Comparison of ENCODE assay signal across 8 cellular contexts in the genomic region with DNA sequence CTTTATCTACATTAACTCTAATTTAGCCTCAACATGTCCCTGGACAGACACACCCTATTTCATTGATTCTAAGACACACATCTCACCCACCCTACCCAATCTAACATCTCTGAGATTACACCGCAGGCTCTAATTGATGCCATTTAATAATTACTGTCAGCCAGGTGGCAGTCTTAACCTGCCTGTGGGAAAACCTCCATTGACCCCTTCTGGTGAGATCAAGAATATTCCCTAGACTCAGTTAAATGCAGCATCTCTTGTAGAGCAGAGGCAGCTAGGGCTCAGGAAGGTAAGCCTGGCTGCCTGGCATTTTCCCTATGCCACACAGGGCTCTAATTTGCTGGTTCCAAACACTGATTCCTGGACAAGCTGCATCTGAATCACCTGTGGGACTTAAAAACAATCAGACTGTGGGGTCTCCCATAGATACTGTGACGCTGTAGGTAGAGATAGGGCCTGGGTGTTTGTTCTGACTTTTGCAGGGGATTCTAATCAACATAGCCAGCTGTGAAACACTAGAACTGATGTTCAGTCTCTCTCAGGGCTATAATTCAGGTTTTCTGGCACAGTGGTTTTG. TPM values are rescaled to one million over a fixed set of nuclear protein-coding genes. Genes with fewer than 3 reads are reported as not detected.
DNase-seq lines count a peak whose midpoint lies in the region; ATAC-seq and TF ChIP-seq lines count a peak whose summit lies in the region.

No MANE protein-coding gene starts in this region.

- H3K9me3 ChIP-seq in PC-3 (ENCODE audit: low read length), result no peaks in the 10 kb centered on the region
- H3K9me3 ChIP-seq in testis, result no peaks in the 10 kb centered on the region
- H3K9me3 ChIP-seq in tibial nerve, result no peaks in the 10 kb centered on the region

- TF ChIP-seq POLR2A in testis (IDR thresholded peaks at IDR 0.05) (no peak), tibial nerve (IDR thresholded peaks at IDR 0.05) (no peak)

- H3K27me3 ChIP-seq in PC-3 (ENCODE audit: low read length) (no peaks in the 10 kb centered on the region), testis (no peaks in the 10 kb centered on the region), tibial nerve (peaks cover 0 to 4% of the 10 kb centered on the region in 2 donors)

- peaks cover 6% of the 10 kb centered on the region; the same call in 1 of the 2 replicates for H3K36me3 ChIP-seq in PC-3 (ENCODE audit: low read depth, low read length)
- H3K36me3 ChIP-seq in testis (ENCODE audit: low read depth, missing control alignments), result no peaks in the 10 kb centered on the region
- peaks cover 0 to 33% (median 0%) of the 10 kb centered on the region in 3 donors for H3K36me3 ChIP-seq in tibial nerve

- intact Hi-C loops in Calu3 (cut with micrococcal nuclease; ENCODE audit: unreplicated experiment), result loop anchor here (1.0 kb wide), 1 partner anchor 195 kb away; no protein-coding TSS in a partner anchor
- intact Hi-C loops in PC-3 (cut with micrococcal nuclease), result loop anchor here (1.0 to 2.0 kb wide), 3 partner anchors 27 to 222 kb away; no protein-coding TSS in a partner anchor
- intact Hi-C loops in testis (cut with DNase I; ENCODE audit: low total_unique reads), result no loop called here

- H3K4me2 ChIP-seq in PC-3 (ENCODE audit: low read length), result no peak overlapping the region

- H3K27ac ChIP-seq in PC-3 (ENCODE audit: low read length), result no peak overlapping the region
- H3K27ac ChIP-seq in testis, result no peak overlapping the region
- H3K27ac ChIP-seq in tibial nerve, result no peak overlapping the region

- H4K20me1 ChIP-seq in PC-3 (ENCODE audit: low read length), result no peaks in the 10 kb centered on the region

- TF ChIP-seq CTCF in Calu3 (IDR thresholded peaks at IDR 0.05; ENCODE audit: unreplicated experiment), result peak; percentile 60
- peak; percentile 84 for TF ChIP-seq CTCF in PC-3 (conservative IDR thresholded peaks at IDR 0.05; ENCODE audit: low read depth, low read length)
- TF ChIP-seq CTCF in fibroblast of pulmonary artery (IDR thresholded peaks at IDR 0.05; ENCODE audit: low read length, missing control alignments), result peak; percentile 45
- peak in 2 of 3 experiments; percentile 12 to 18 for TF ChIP-seq CTCF in testis (IDR thresholded peaks at IDR 0.05)
- TF ChIP-seq CTCF in tibial nerve (IDR thresholded peaks at IDR 0.05), result peak in 1 of 5 experiments; percentile 30

- POLR2A ChIA-PET in PC-3 (lab: Charles Lee; ENCODE audit: unreplicated experiment), result no interaction called here

- peak; percentile 79 for ATAC-seq in PC-3

- no TSS peak for BruUV-seq in Calu3 (replicated peaks; lab: Mats Ljungman, UMichigan)
- BruUV-seq in PC-3 (replicated peaks; lab: Mats Ljungman, UMichigan), result no TSS peak

- no peaks in the 10 kb centered on the region for H3F3A ChIP-seq in PC-3 (ENCODE audit: low read length, unreplicated experiment)

- no peak overlapping the region for H3K9ac ChIP-seq in PC-3 (ENCODE audit: low read length)

- H3K4me3 ChIP-seq in PC-3 (ENCODE audit: low read length) (no peak overlapping the region), fibroblast of pulmonary artery (replicated peaks; ENCODE audit: low read depth, low read length) (no peak overlapping the region), testis (no peak overlapping the region), tibial nerve (no peak overlapping the region)

- H3K36me3 Mint-ChIP-seq in Calu3 (ENCODE audit: insufficient read depth, unreplicated experiment), result peaks cover 11% of the 10 kb centered on the region

- H3K27ac Mint-ChIP-seq in Calu3 (ENCODE audit: unreplicated experiment), result no peak overlapping the region

- H2AFZ ChIP-seq in PC-3 (ENCODE audit: low read length), result no peak overlapping the region

- CTCF ChIA-PET in Calu3 (lab: Charles Lee), result interaction anchor here (0.8 to 2.4 kb wide), 4 partner anchors 27 to 256 kb away, joined by 3 to 21 read pairs (median 8); no protein-coding TSS in a partner anchor
- CTCF ChIA-PET in PC-3 (lab: Charles Lee), result interaction anchor here (1.0 to 1.6 kb wide), 3 partner anchors 10 to 265 kb away, joined by 3 to 9 read pairs (median 5); no protein-coding TSS in a partner anchor

- H3K79me2 ChIP-seq in PC-3 (ENCODE audit: low read length), result no peaks in the 10 kb centered on the region

- H3K4me1 ChIP-seq in PC-3 (ENCODE audit: insufficient read depth, low read length) (no peaks in the 10 kb centered on the region), testis (peaks cover 4% of the 10 kb centered on the region), tibial nerve (peaks cover 0 to 12% (median 9%) of the 10 kb centered on the region in 4 donors)

- WGBS in testis, 2 donors, result 76 to 91% methylated on average over 2 of the region's 2 CpGs
- WGBS in tibial nerve, 2 donors, result 67 to 71% methylated on average over 2 of the region's 2 CpGs

- H3K9me3 Mint-ChIP-seq in Calu3 (ENCODE audit: low read depth, unreplicated experiment), result no peaks in the 10 kb centered on the region

- no peak for TF ChIP-seq EP300 in tibial nerve (IDR thresholded peaks at IDR 0.05)

- H3K9me2 ChIP-seq in PC-3 (replicated peaks; ENCODE audit: low read length), result no peaks in the 10 kb centered on the region

- no peaks in the 10 kb centered on the region for H3K4me1 Mint-ChIP-seq in Calu3 (ENCODE audit: low read depth, unreplicated experiment)

- H3K27me3 Mint-ChIP-seq in Calu3 (ENCODE audit: unreplicated experiment), result peaks cover 26% of the 10 kb centered on the region

- peak; percentile 25 for DNase-seq in Calu3
- peak; percentile 77 for DNase-seq in HPDE6-E6E7 (ENCODE audit: extremely low spot score)
- DNase-seq in PC-3, result peak; percentile 60
- DNase-seq in fibroblast of pulmonary artery (ENCODE audit: low read depth), result peak; percentile 22
- DNase-seq in testis, result no peak
- no peak for DNase-seq in tibial nerve (ENCODE audit: low spot score in 2 of 2)
- no peak for DNase-seq in NOMO-1 treated with dmso at 0.1 percent for 144 hours (lab: John Stamatoyannopoulos, UW; ENCODE audit: unreplicated experiment)
- no peak for DNase-seq in HK-2 (ENCODE audit: unreplicated experiment)

- H3K4me3 Mint-ChIP-seq in Calu3 (ENCODE audit: low read depth, unreplicated experiment), result no peak overlapping the region

RNA-seq across cellular contexts. Expression of a gene that starts 14.3 kb away (rescaled TPM):
- 38.0 and 38.7 TPM in 2 replicates for total RNA-seq in Calu3 (2022)
- 86.8 and 95.8 TPM in 2 replicates for total RNA-seq in PC-3 (2014; rRNA removed)
- 100 to 1,000 TPM in 1 of 2 donors, 10 to 100 TPM in 1; 95.8 to 105 TPM for total RNA-seq in testis
- 104 TPM for polyA plus RNA-seq in testis (ENCODE audit: insufficient read depth, low read depth, low replicate concordance)
- 10 to 100 TPM; 42.0 to 67.2 (median 64.5) TPM for total RNA-seq in tibial nerve

RNA-seq across cellular contexts. Expression of a gene that starts 14.8 kb away (rescaled TPM):
- total RNA-seq in Calu3 (2022) (0.59 and 2.8 TPM in 2 replicates), PC-3 (2014; rRNA removed) (0.07 and 0.12 TPM in 2 replicates), testis (1 to 10 TPM; 4.5 to 8.3 TPM), tibial nerve (under 1 TPM in 2 of 4 donors, not detected in 2; 0.21 to 0.30 TPM)
- polyA plus RNA-seq in testis (ENCODE audit: insufficient read depth, low read depth, low replicate concordance), result 4.5 TPM

RNA-seq across cellular contexts. Expression of a gene that starts 51.8 kb away (rescaled TPM):
- total RNA-seq in Calu3 (2022), result 0.29 and 0.47 TPM in 2 replicates
- 0.80 and 1.1 TPM in 2 replicates for total RNA-seq in PC-3 (2014; rRNA removed)
- 10 to 100 TPM; 54.9 to 68.6 TPM for total RNA-seq in testis
- 178 TPM for polyA plus RNA-seq in testis (ENCODE audit: insufficient read depth, low read depth, low replicate concordance)
- under 1 TPM in 3 of 4 donors, not detected in 1; 0.42 to 0.98 (median 0.44) TPM for total RNA-seq in tibial nerve

Comparison
In these comparisons a context has a peak if more than half of its experiments do, and no peak if none do; other contexts are left out.
1. DNase-seq: peak in Calu3 (single experiment), HPDE6-E6E7 (single experiment), PC-3 (single experiment) and fibroblast of pulmonary artery (single experiment); none in testis (single experiment), tibial nerve (0 of 2), NOMO-1 treated with dmso at 0.1 percent for 144 hours (single experiment) and HK-2 (single experiment).
2. RNA of a gene that starts 51.8 kb away (total RNA-seq): 54.9 to 68.6 TPM in testis; 0.80 to 1.1 TPM in PC-3, 0.29 to 0.47 TPM in Calu3 and 0.42 to 0.98 TPM in tibial nerve; every median in the first group is over 10 times any median in the second.